ENCODE assay signal across 1 cellular context in genomic region chr19:44914436-44915206, GRCh38.
TF ChIP-seq lines count a peak whose summit lies in the region.
"Not testable (repeated sequence)": the region's sequence is repeated elsewhere in the genome, so short reads cannot be mapped to it uniquely, and the experiment has no call there.

Gene APOC1, plus strand, starts transcription at chr19:44914608. Its CDS starts 284 bp downstream, at chr19:44914892.

TF ChIP-seq in HepG2, 621 proteins besides CTCF, POLR2A, EP300 and RAD21 (continued from another document and continues in another):
- TF ChIP-seq ZNF770 (CRISPR knock-in tag; IDR thresholded peaks at IDR 0.05) (0 out of 2 replicates have a peak, but pooled peaks have one; percentile 13), MED13 (CRISPR knock-in tag; IDR thresholded peaks at IDR 0.05) (peak; percentile 24; the same call in 1 of the 2 replicates), MAX (IDR thresholded peaks at IDR 0.05) (peak; percentile 52), ZNF687 (CRISPR knock-in tag; IDR thresholded peaks at IDR 0.05) (peak; percentile 89), KDM5B (CRISPR knock-in tag; IDR thresholded peaks at IDR 0.05; ENCODE audit: borderline replicate concordance) (0 out of 2 replicates have a peak, but pooled peaks have one; percentile 25), MEF2D (CRISPR knock-in tag; IDR thresholded peaks at IDR 0.05) (peak; percentile 25; the same call in 1 of the 2 replicates), POLR2G (IDR thresholded peaks at IDR 0.05; ENCODE audit: low read depth, low read length) (peak; percentile 91), SSRP1 (CRISPR knock-in tag; IDR thresholded peaks at IDR 0.05) (0 out of 2 replicates have a peak, but pooled peaks have one; percentile 13), ELF3 (CRISPR knock-in tag; IDR thresholded peaks at IDR 0.05) (0 out of 2 replicates have a peak, but pooled peaks have one; percentile 9), HNRNPL (IDR thresholded peaks at IDR 0.05; ENCODE audit: low read depth, low read length) (peak; percentile 78), NR2F6 (CRISPR knock-in tag; IDR thresholded peaks at IDR 0.05) (peak; percentile 23; the same call in 1 of the 2 replicates), IRF9 (CRISPR knock-in tag; IDR thresholded peaks at IDR 0.05; ENCODE audit: borderline replicate concordance) (0 out of 2 replicates have a peak, but pooled peaks have one; percentile 43), AKAP8 (CRISPR knock-in tag; IDR thresholded peaks at IDR 0.05) (0 out of 2 replicates have a peak, but pooled peaks have one; percentile 42), HNRNPLL (IDR thresholded peaks at IDR 0.05; ENCODE audit: low read depth, low read length, poor library complexity, severe bottlenecking) (peak; percentile 40), ARID4A (CRISPR knock-in tag; IDR thresholded peaks at IDR 0.05; ENCODE audit: borderline replicate concordance) (peak; percentile 55; the same call in 1 of the 2 replicates), KLF16 (CRISPR knock-in tag; IDR thresholded peaks at IDR 0.05) (0 out of 4 replicates have a peak, but pooled peaks of 1 of the 2 experiments have one; percentile 30), ZNF18 (CRISPR knock-in tag; IDR thresholded peaks at IDR 0.05; ENCODE audit: insufficient replicate concordance) (peak; percentile 60), DNMT1 (CRISPR knock-in tag; IDR thresholded peaks at IDR 0.05) (0 out of 2 replicates have a peak, but pooled peaks have one; percentile 41), MXD1 (CRISPR knock-in tag; IDR thresholded peaks at IDR 0.05) (peak; percentile 20; the same call in 1 of the 2 replicates), ZNF264 (CRISPR knock-in tag; IDR thresholded peaks at IDR 0.05) (0 out of 2 replicates have a peak, but pooled peaks have one; percentile 28), ZNF709 (CRISPR knock-in tag; IDR thresholded peaks at IDR 0.05) (peak; percentile 84), PAXIP1 (CRISPR knock-in tag; conservative IDR thresholded peaks at IDR 0.05) (peak; percentile 18; the same call in 1 of the 2 replicates), ZNF878 (CRISPR knock-in tag; IDR thresholded peaks at IDR 0.05) (0 out of 2 replicates have a peak, but pooled peaks have one; percentile 45), SPEN (CRISPR knock-in tag; IDR thresholded peaks at IDR 0.05; ENCODE audit: low read depth) (peak; percentile 58; the same call in 1 of the 2 replicates), RBFOX2 (IDR thresholded peaks at IDR 0.05; ENCODE audit: low read depth, low read length) (peak; percentile 86), EEA1 (CRISPR knock-in tag; IDR thresholded peaks at IDR 0.05; ENCODE audit: borderline replicate concordance) (0 out of 2 replicates have a peak, but pooled peaks have one; percentile 61), DNMT3B (CRISPR knock-in tag; conservative IDR thresholded peaks at IDR 0.05) (0 out of 2 replicates have a peak, but pooled peaks have one; percentile 3), ATF2 (CRISPR knock-in tag; IDR thresholded peaks at IDR 0.05) (peak; percentile 29; the same call in 1 of the 2 replicates), ZNF20 (CRISPR knock-in tag; IDR thresholded peaks at IDR 0.05) (0 out of 2 replicates have a peak, but pooled peaks have one; percentile 40)
- not testable (repeated sequence) for TF ChIP-seq NR2F6 (IDR thresholded peaks at IDR 0.05)
